ENCODE assay signal across 23 cellular contexts in the genomic region with DNA sequence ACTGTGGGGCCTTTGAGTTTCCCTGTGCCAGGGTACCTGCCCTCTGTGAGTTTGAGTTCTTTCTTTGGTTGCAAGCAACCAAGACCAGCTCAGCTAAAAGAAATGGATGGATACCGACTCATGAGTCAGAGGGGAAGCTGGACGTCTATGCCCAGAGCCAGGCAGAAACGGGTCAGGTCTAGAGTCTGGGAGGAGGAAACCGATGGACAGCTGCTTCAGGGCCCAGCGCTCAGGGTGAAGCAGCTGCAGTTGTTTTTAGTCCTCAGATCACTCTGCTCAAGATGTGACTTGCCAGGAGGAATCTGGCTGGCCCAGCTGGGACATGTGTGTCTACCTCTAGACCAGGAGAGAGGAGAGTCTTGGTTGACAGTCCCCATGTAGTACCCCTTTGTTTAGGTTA. TPM values are rescaled to one million over a fixed set of nuclear protein-coding genes. Genes with fewer than 3 reads are reported as not detected.
DNase-seq lines count a peak whose midpoint lies in the region; ATAC-seq and TF ChIP-seq lines count a peak whose summit lies in the region.
"Had no signal": no experiment of that assay in that cellular context is flagged by ENCODE, and none has a peak within 500 bp of the region (broad histone marks: within the 10 kb centered on the region; RNA-seq: fewer than 3 reads in every experiment).

No MANE protein-coding gene starts in this region.

- H3K9me3 ChIP-seq in Panc1 (ENCODE audit: control insufficient read depth, insufficient read depth, low read depth, low read length), result no peaks in the 10 kb centered on the region
- H3K9me3 ChIP-seq: HAP-1 had no signal

- CTCF ChIA-PET in Panc1 (lab: Charles Lee), result no interaction called here

- ATAC-seq in Panc1 (no peak), HG03354 (IDR thresholded peaks at IDR 0.05; ENCODE audit: poor library complexity, severe bottlenecking, unreplicated experiment) (no peak), left cardiac atrium (no peak)
- ATAC-seq: GM23338 had no signal

- intact Hi-C loops in Panc1 (cut with micrococcal nuclease; ENCODE audit: unreplicated experiment), result no loop called here
- intact Hi-C loops in left cardiac atrium (cut with DNase I), result no loop called here

- H3K4me3 ChIP-seq in Panc1 (ENCODE audit: low read depth in 2 of 2, low read length in 2 of 2), result no peak overlapping the region
- H3K4me3 ChIP-seq: GM23338, HAP-1 had no signal

- H3K27ac ChIP-seq in Panc1 (ENCODE audit: low read length) (0 out of 2 replicates have a peak overlapping the region, but pooled peaks have one; percentile 4), caudate nucleus (ENCODE audit: low read depth, low read length) (peak overlapping the region; percentile 20), substantia nigra (ENCODE audit: low read depth, low read length, poor library complexity, severe bottlenecking) (peak overlapping the region; percentile 64)
- H3K27ac ChIP-seq: C4-2B had no signal

- H3K27me3 ChIP-seq in Panc1 (ENCODE audit: control insufficient read depth, insufficient read depth, low read length), result no peaks in the 10 kb centered on the region

- TF ChIP-seq CTCF in Panc1 (IDR thresholded peaks at IDR 0.05), result no peak

- peak; percentile 78 for DNase-seq in DMS53 (lab: John Stamatoyannopoulos, UW)
- DNase-seq in DMS53 treated with DMSO at 0.1 percent for 48 hours (lab: John Stamatoyannopoulos, UW; ENCODE audit: unreplicated experiment), result no peak
- DNase-seq in Panc1 (ENCODE audit: low read depth, low spot score), result no peak
- DNase-seq in caudate nucleus (lab: John Stamatoyannopoulos, UW), result no peak
- no peak for DNase-seq in substantia nigra (lab: John Stamatoyannopoulos, UW)
- DNase-seq in left cardiac atrium, result no peak
- DNase-seq: 8988T; AML-193; Calu3; CD8-positive, alpha-beta memory T cell; DMS79; IMR-90; MV-4-11; NCI-H1105 treated with DMSO at 0.1 percent for 48 hours; NCI-H2029 treated with DMSO at 0.1 percent for 48 hours; NCI-H226; NCI-H510A treated with DMSO at 0.1 percent for 48 hours; NCI-H774; NK-92 treated with Interleukin-12 subunit alpha and Interleukin-12 subunit beta, amount 100 ng/mL, for 24 hours had no signal

- peaks cover 27% of the 10 kb centered on the region for H3K4me1 ChIP-seq in Panc1 (ENCODE audit: control insufficient read depth, insufficient read depth, low read length)

- BruUV-seq in Panc1 (replicated peaks; lab: Mats Ljungman, UMichigan), result no TSS peak

- no peaks in the 10 kb centered on the region for H3K36me3 ChIP-seq in Panc1 (ENCODE audit: control insufficient read depth, insufficient read depth, low read length)
- H3K36me3 ChIP-seq: HAP-1 had no signal

- in situ Hi-C loops in Panc1 (cut with HindIII; ENCODE audit: low pct_unique_long_range_greater_than_20kb, low sequenced_read_pairs), result no loop called here

- POLR2A ChIA-PET in Panc1 (lab: Charles Lee), result no interaction called here

RNA-seq across cellular contexts. Expression of gene TYMS, which starts 10.1 kb away (rescaled TPM):
- total RNA-seq in Panc1 (2021; ENCODE audit: unreplicated experiment), result 202 TPM
- 157 TPM for polyA plus RNA-seq in Panc1 (2012; ENCODE audit: insufficient read length)
- total RNA-seq in left cardiac atrium, result 1 to 10 TPM; 3.8 to 7.3 TPM

RNA-seq across cellular contexts. Expression of gene CLUL1, which starts 50.5 kb away (rescaled TPM):
- total RNA-seq in Panc1 (2021; ENCODE audit: unreplicated experiment) (0.46 TPM), left cardiac atrium (under 1 TPM in 1 of 2 donors, not detected in 1; 0.50 TPM)
- polyA plus RNA-seq in Panc1 (2012; ENCODE audit: insufficient read length), result 0.61 TPM
- total RNA-seq: CD8-positive, alpha-beta memory T cell; GM23338; IMR-90 had no signal
- polyA plus RNA-seq: IMR-90 had no signal

Comparison
In these comparisons a context has a peak if more than half of its experiments do, and no peak if none do; other contexts are left out.
1. H3K27ac ChIP-seq: peak in every context shown above with its lines; median percentile 64 in substantia nigra; 20 in caudate nucleus; 4 in Panc1.
2. RNA of gene TYMS, which starts 10.1 kb away (total RNA-seq): 202 TPM in Panc1 (single experiment); 3.8 to 7.3 TPM in left cardiac atrium; every median in the first group is over 10 times any median in the second.